In genomic region chr1:41650176-41650519, GRCh38 we compare ENCODE assay signal across 1 cellular context.
TF ChIP-seq lines count a peak whose summit lies in the region.

No MANE protein-coding gene starts in this region.

TF ChIP-seq in HepG2, 621 proteins besides CTCF, POLR2A, EP300 and RAD21 (continued from another document):
- TF ChIP-seq PRDM10 (CRISPR knock-in tag; IDR thresholded peaks at IDR 0.05; ENCODE audit: low read depth): no peak
TF ChIP-seq in HepG2: peak in this region for 0.
